ENCODE assay signal across 31 cellular contexts in the genomic region with DNA sequence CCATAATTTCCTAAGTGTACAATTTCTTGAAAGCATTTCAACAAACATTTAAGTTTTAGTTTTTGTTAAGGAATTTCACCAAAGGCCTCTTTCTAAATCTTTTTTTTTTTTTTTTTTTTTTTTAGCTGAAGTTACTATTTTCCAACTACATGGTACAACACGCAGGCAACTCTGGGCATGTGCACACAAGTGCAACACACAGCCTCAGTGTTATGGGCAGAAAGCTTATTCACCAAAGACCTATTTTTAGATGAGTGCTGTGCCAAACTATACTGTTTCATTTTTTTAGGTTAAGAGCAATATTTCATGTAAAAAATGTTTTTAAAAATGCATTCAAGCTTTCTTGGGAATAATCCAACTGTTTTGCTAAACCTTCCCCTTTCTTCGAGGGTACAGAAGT. TPM values are rescaled to one million over a fixed set of nuclear protein-coding genes. Genes with fewer than 3 reads are reported as not detected.
DNase-seq lines count a peak whose midpoint lies in the region; ATAC-seq, FAIRE-seq and TF ChIP-seq lines count a peak whose summit lies in the region.
"Had no signal": no experiment of that assay in that cellular context is flagged by ENCODE, and none has a peak within 500 bp of the region (broad histone marks: within the 10 kb centered on the region; RNA-seq: fewer than 3 reads in every experiment).

No MANE protein-coding gene starts in this region.

- no peaks in the 10 kb centered on the region for H3K9me3 Mint-ChIP-seq in stimulated activated naive CD8-positive, alpha-beta T cell treated with anti-CD3 and anti-CD28 coated beads, Interleukin-15, amount 100 ng/mL, for 72 hours
- H3K9me3 Mint-ChIP-seq: activated naive CD4-positive, alpha-beta T cell treated with anti-CD3 and anti-CD28 coated beads, Interleukin-2, amount 10 ng/mL, durations not matched to agents 7 days and 5 days; HFFc6 had no signal

- WGBS in SK-N-SH (ENCODE audit: low lambda C conversion rate) = 47% methylated on average over 2 of the region's 2 CpGs
- WGBS in tibial nerve, 2 donors = 32 to 33% methylated on average over 2 of the region's 2 CpGs

- TF ChIP-seq CTCF in SK-N-SH (IDR thresholded peaks at IDR 0.05) = no peak
- TF ChIP-seq CTCF in keratinocyte (optimal IDR thresholded peaks at IDR 0.05 in 1 of 3, IDR thresholded peaks at IDR 0.05 in 1 of 3, conservative IDR thresholded peaks at IDR 0.05 in 1 of 3; ENCODE audit: extremely low read depth in 1 of 3, insufficient read depth in 2 of 3, low read length in 3 of 3) = no peak
- TF ChIP-seq CTCF in tibial nerve (IDR thresholded peaks at IDR 0.05) = no peak

- no peaks in the 10 kb centered on the region; the same call in 1 of the 2 replicates for H3K27me3 ChIP-seq in SK-N-SH (ENCODE audit: insufficient read depth)
- no peaks in the 10 kb centered on the region for H3K27me3 ChIP-seq in keratinocyte (ENCODE audit: control insufficient read depth, extremely low read depth, insufficient read depth, low read length)
- no peaks in the 10 kb centered on the region for H3K27me3 ChIP-seq in tibial nerve

- no peak for TF ChIP-seq RAD21 in SK-N-SH (IDR thresholded peaks at IDR 0.05; ENCODE audit: low read length)

- FAIRE-seq in endometrium (lab: Jason Lieb, UNC) (peak; percentile 26), keratinocyte (lab: Jason Lieb, UNC) (peak; percentile 74)
- FAIRE-seq: islet of Langerhans, TTC549, urothelium cell line had no signal

- no peaks in the 10 kb centered on the region for H3F3A ChIP-seq in SK-N-SH (replicated peaks; ENCODE audit: insufficient read depth)

- H3K4me3 ChIP-seq in SK-N-SH (ENCODE audit: low read depth in 2 of 2, low read length in 1 of 2) (no peak overlapping the region), keratinocyte (ENCODE audit: control insufficient read depth in 2 of 3, extremely low read depth in 1 of 3, insufficient read depth in 2 of 3, low read depth in 1 of 3, low read length in 3 of 3) (peak overlapping the region in 2 of 3 experiments; percentile 19 to 22), tibial nerve (no peak overlapping the region)
- H3K4me3 ChIP-seq: spleen had no signal

- H3K9me3 ChIP-seq in SK-N-SH (no peaks in the 10 kb centered on the region), keratinocyte (ENCODE audit: control insufficient read depth, low read depth, low read length) (no peaks in the 10 kb centered on the region), tibial nerve (no peaks in the 10 kb centered on the region)
- H3K9me3 ChIP-seq: spleen had no signal

- H3K4me1 ChIP-seq in SK-N-SH (ENCODE audit: control insufficient read depth in 1 of 2, insufficient read depth in 2 of 2, low read depth in 1 of 2, low read length in 1 of 2) = no peaks in the 10 kb centered on the region; a peak in 2 of 4 replicates
- H3K4me1 ChIP-seq in keratinocyte (ENCODE audit: control insufficient read depth, extremely low read depth, insufficient read depth, low read length) = peaks cover 22% of the 10 kb centered on the region
- peaks cover 0 to 23% (median 4%) of the 10 kb centered on the region in 4 donors for H3K4me1 ChIP-seq in tibial nerve
- H3K4me1 ChIP-seq: spleen had no signal

- H3K4me3 Mint-ChIP-seq in stimulated activated naive CD8-positive, alpha-beta T cell treated with anti-CD3 and anti-CD28 coated beads, Interleukin-15, amount 100 ng/mL, for 72 hours = no peak overlapping the region
- H3K4me3 Mint-ChIP-seq: activated naive CD4-positive, alpha-beta T cell treated with anti-CD3 and anti-CD28 coated beads, Interleukin-2, amount 10 ng/mL, durations not matched to agents 7 days and 5 days; CD4-positive, alpha-beta memory T cell; HFFc6; naive thymus-derived CD8-positive, alpha-beta T cell had no signal

- TF ChIP-seq EP300 in SK-N-SH (IDR thresholded peaks at IDR 0.05; ENCODE audit: borderline replicate concordance in 1 of 2, low read depth in 1 of 2, low read length in 1 of 2) (no peak), tibial nerve (IDR thresholded peaks at IDR 0.05) (no peak)

- H3K79me2 ChIP-seq in SK-N-SH (ENCODE audit: insufficient read depth) = no peaks in the 10 kb centered on the region
- no peaks in the 10 kb centered on the region for H3K79me2 ChIP-seq in keratinocyte (ENCODE audit: control insufficient read depth, insufficient read depth, low read length)

- H3K4me2 ChIP-seq in SK-N-SH = no peak overlapping the region
- H3K4me2 ChIP-seq in keratinocyte (ENCODE audit: control insufficient read depth, extremely low read depth, insufficient read depth, low read depth, low read length) = peak overlapping the region; percentile 54

- POLR2A ChIA-PET in SK-N-SH (lab: Yijun Ruan, JAX) = no interaction called here

- DNase-seq in SK-N-SH = no peak
- peak; percentile 65 for DNase-seq in keratinocyte (ENCODE audit: low read depth, low spot score)
- DNase-seq in tibial nerve (ENCODE audit: low spot score in 2 of 2) = no peak
- no peak for DNase-seq in NCI-H1436 (lab: John Stamatoyannopoulos, UW)
- no peak for DNase-seq in stimulated activated naive CD8-positive, alpha-beta T cell treated with anti-CD3 and anti-CD28 coated beads, Interleukin-15, amount 100 ng/mL, for 72 hours
- DNase-seq in AG08396 (ENCODE audit: low spot score) = no peak
- DNase-seq: activated CD4-positive, alpha-beta T cell treated with anti-CD3 and anti-CD28 coated beads, Interleukin-2, amount 50 U/mL, for 48 hours; activated naive CD4-positive, alpha-beta T cell treated with anti-CD3 and anti-CD28 coated beads, Interleukin-2, amount 10 ng/mL, durations not matched to agents 7 days and 5 days; AML-193; amniotic stem cell; CD4-positive, alpha-beta memory T cell; GOT3; HFFc6; IMR-90; naive thymus-derived CD8-positive, alpha-beta T cell; NCI-H1048; NCI-H1694 treated with DMSO at 0.1 percent for 48 hours; NCI-H526; NK-92 treated with Interleukin-12 subunit alpha and Interleukin-12 subunit beta, amount 100 ng/mL, for 24 hours; PC-3; SHP77 treated with DMSO at 0.1 percent for 48 hours; spleen; stimulated activated CD4-positive, alpha-beta T cell treated with anti-CD3 and anti-CD28 coated beads, Interleukin-2, amount 100 ng/mL, for 48 hours; T-helper 1 cell had no signal

- no peaks in the 10 kb centered on the region for H4K20me1 ChIP-seq in SK-N-SH (ENCODE audit: insufficient read depth)
- H4K20me1 ChIP-seq in keratinocyte (ENCODE audit: control insufficient read depth, extremely low read depth, insufficient read depth, low read length) = no peaks in the 10 kb centered on the region

- peaks cover 33% of the 10 kb centered on the region for H3K27me3 Mint-ChIP-seq in stimulated activated naive CD8-positive, alpha-beta T cell treated with anti-CD3 and anti-CD28 coated beads, Interleukin-15, amount 100 ng/mL, for 72 hours

- no peak overlapping the region for H3K27ac ChIP-seq in SK-N-SH (ENCODE audit: low read depth in 2 of 2, low read length in 1 of 2)
- peak overlapping the region; percentile 86 for H3K27ac ChIP-seq in keratinocyte (ENCODE audit: control insufficient read depth, insufficient read depth, low read length)
- H3K27ac ChIP-seq in tibial nerve = peak overlapping the region in 3 of 4 donors; percentile 22 to 70 (median 53)
- H3K27ac ChIP-seq: 22Rv1, spleen had no signal

- no peak for TF ChIP-seq POLR2A in tibial nerve (IDR thresholded peaks at IDR 0.05)

- no peak overlapping the region for H3K27ac Mint-ChIP-seq in stimulated activated naive CD8-positive, alpha-beta T cell treated with anti-CD3 and anti-CD28 coated beads, Interleukin-15, amount 100 ng/mL, for 72 hours
- H3K27ac Mint-ChIP-seq: activated naive CD4-positive, alpha-beta T cell treated with anti-CD3 and anti-CD28 coated beads, Interleukin-2, amount 10 ng/mL, durations not matched to agents 7 days and 5 days; HFFc6; naive thymus-derived CD8-positive, alpha-beta T cell had no signal

- H3K9ac ChIP-seq in SK-N-SH = no peak overlapping the region
- H3K9ac ChIP-seq in keratinocyte (ENCODE audit: control insufficient read depth, extremely low read depth, insufficient read depth, low read length) = peak overlapping the region; percentile 63

- dilution Hi-C loops in keratinocyte (cut with MboI; ENCODE audit: extremely low pct_ligation_motif_present, low sequenced_read_pairs) = no loop called here

- CTCF ChIA-PET in SK-N-SH (lab: Yijun Ruan, JAX) = interaction anchor here (0.8 to 1.3 kb wide), 4 partner anchors 19 to 445 kb away, joined by 3 to 6 read pairs (median 4); no protein-coding TSS in a partner anchor

- no peaks in the 10 kb centered on the region for H3K9me1 ChIP-seq in keratinocyte (ENCODE audit: control insufficient read depth, extremely low read depth, insufficient read depth, low read length)

- no peak for ATAC-seq in SK-N-SH treated with all-trans-retinoic acid at 6 μM for 48 hours
- ATAC-seq in stimulated activated naive CD8-positive, alpha-beta T cell treated with anti-CD3 and anti-CD28 coated beads, Interleukin-15, amount 100 ng/mL, for 72 hours = no peak
- ATAC-seq: activated CD4-positive, CD25-positive, alpha-beta regulatory T cell treated with anti-CD3 and anti-CD28 coated beads, Interleukin-2, amount 50 U/mL, for 24 hours; naive thymus-derived CD8-positive, alpha-beta T cell; PC-3 had no signal

- H3K9me2 ChIP-seq in SK-N-SH = no peaks in the 10 kb centered on the region

- H3K36me3 ChIP-seq in SK-N-SH (replicated peaks in 1 of 2; ENCODE audit: control insufficient read depth in 1 of 2, insufficient read depth in 2 of 2, low read length in 1 of 2) = no peaks in the 10 kb centered on the region
- H3K36me3 ChIP-seq in keratinocyte (ENCODE audit: control insufficient read depth in 2 of 2, extremely low read depth in 1 of 2, insufficient read depth in 2 of 2, low read length in 2 of 2) = no peaks in the 10 kb centered on the region
- no peaks in the 10 kb centered on the region for H3K36me3 ChIP-seq in tibial nerve
- H3K36me3 ChIP-seq: spleen had no signal

- H2AFZ ChIP-seq in SK-N-SH (ENCODE audit: low read depth) (0 out of 2 replicates have a peak overlapping the region, but pooled peaks have one; percentile 16), keratinocyte (ENCODE audit: control insufficient read depth, low read length) (peak overlapping the region; percentile 33)

- H3K4me1 Mint-ChIP-seq in stimulated activated naive CD8-positive, alpha-beta T cell treated with anti-CD3 and anti-CD28 coated beads, Interleukin-15, amount 100 ng/mL, for 72 hours = no peaks in the 10 kb centered on the region
- H3K4me1 Mint-ChIP-seq: activated naive CD4-positive, alpha-beta T cell treated with anti-CD3 and anti-CD28 coated beads, Interleukin-2, amount 10 ng/mL, durations not matched to agents 7 days and 5 days; CD4-positive, alpha-beta memory T cell; naive thymus-derived CD8-positive, alpha-beta T cell had no signal

RNA-seq across cellular contexts. Expression of a gene that starts 42.0 kb away (rescaled TPM):
- polyA plus RNA-seq in SK-N-SH (2012; rRNA removed) (6.8 and 7.1 TPM in 2 replicates), keratinocyte (9.0 to 12.8 TPM (median 11.8 TPM) in 3 replicates)
- polyA plus RNA-seq in SK-N-SH (2012; cell fraction: cytosol; rRNA removed) = 6.1 and 7.1 TPM in 2 replicates
- polyA plus RNA-seq in SK-N-SH (2012; cell fraction: nucleus; rRNA removed) = 21.1 and 27.5 TPM in 2 replicates
- 16.1 TPM for polyA plus RNA-seq in keratinocyte (2011; ENCODE audit: low read depth)
- polyA plus RNA-seq in keratinocyte (2011; cell fraction: cytosol; rRNA removed) = 6.2 and 8.5 TPM in 2 replicates
- 22.1 and 25.2 TPM in 2 replicates for polyA plus RNA-seq in keratinocyte (2011; cell fraction: nucleus; rRNA removed)
- polyA plus RNA-seq in keratinocyte (2012; ENCODE audit: low replicate concordance) = 12.7 and 14.7 TPM in 2 replicates
- 8.5 to 23.7 TPM (median 14.8 TPM) in 3 replicates for polyA minus RNA-seq in keratinocyte
- polyA minus RNA-seq in keratinocyte (2011; cell fraction: cytosol; rRNA and poly(A)+ RNA removed) = 13.8 TPM
- polyA minus RNA-seq in keratinocyte (2011; cell fraction: nucleus; rRNA and poly(A)+ RNA removed) = 18.1 and 35.6 TPM in 2 replicates
- 10 to 100 TPM; 42.9 to 63.0 (median 56.0) TPM for total RNA-seq in tibial nerve

Comparison
In these comparisons a context has a peak if more than half of its experiments do, and no peak if none do; other contexts are left out.
1. H3K27ac ChIP-seq: peak in keratinocyte (single experiment) and tibial nerve (3 of 4); none in SK-N-SH (0 of 2).
2. H3K4me3 ChIP-seq: peak in keratinocyte (2 of 3); none in SK-N-SH (0 of 2) and tibial nerve (0 of 4).